Comparison of ENCODE assay signal across 19 cellular contexts in the genomic region with DNA sequence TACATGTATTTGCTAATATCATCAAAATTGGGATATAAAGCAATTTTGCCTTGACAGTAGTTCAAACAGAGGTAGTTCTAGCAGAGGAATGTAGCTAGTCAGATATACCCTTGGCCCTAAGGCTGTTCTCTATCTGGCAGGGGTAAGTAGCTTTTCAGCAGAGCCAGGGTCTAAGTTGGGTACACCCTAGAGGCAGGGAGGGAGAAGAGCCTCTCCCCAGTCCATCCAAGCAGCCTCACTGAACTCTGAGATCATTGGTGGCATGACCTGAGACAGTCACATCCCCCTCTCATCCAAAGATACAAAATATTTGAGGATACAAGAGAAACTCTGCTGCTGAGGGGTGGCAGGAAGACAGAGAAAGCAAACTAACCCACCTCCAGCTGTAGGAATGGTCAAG.
DNase-seq lines count a peak whose midpoint lies in the region; ATAC-seq and TF ChIP-seq lines count a peak whose summit lies in the region.
"Had no signal": no experiment of that assay in that cellular context is flagged by ENCODE, and none has a peak within 500 bp of the region (broad histone marks: within the 10 kb centered on the region; RNA-seq: fewer than 3 reads in every experiment).

No MANE protein-coding gene starts in this region.

- H3K9me3 ChIP-seq in WERI-Rb-1 (ENCODE audit: severe bottlenecking): no peaks in the 10 kb centered on the region

- DNase-seq in NCI-H82 (lab: John Stamatoyannopoulos, UW) (peak; percentile 9), NCI-H82 treated with DMSO at 0.1 percent for 48 hours (lab: John Stamatoyannopoulos, UW; ENCODE audit: unreplicated experiment) (no peak), WERI-Rb-1 (no peak), iPS-NIHi7 (ENCODE audit: extremely low spot score) (peak; percentile 44), NCI-H524 (lab: John Stamatoyannopoulos, UW) (no peak), T-helper 9 cell (no peak), NCI-H2196 treated with DMSO at 0.1 percent for 48 hours (lab: John Stamatoyannopoulos, UW; ENCODE audit: unreplicated experiment) (no peak)
- DNase-seq: DMS79 treated with DMSO at 0.1 percent for 48 hours, NCI-H1092, NCI-H1436 treated with DMSO at 0.1 percent for 48 hours, NCI-H2029, NCI-H2171 treated with DMSO at 0.1 percent for 48 hours, NCI-H446 treated with DMSO at 0.1 percent for 48 hours, SIG-M5, T-helper 1 cell had no signal

- peak; percentile 19; the same call in 1 of the 2 replicates for TF ChIP-seq CTCF in WERI-Rb-1 (IDR thresholded peaks at IDR 0.05; ENCODE audit: low read depth, low read length)

- no peak overlapping the region for H3K27ac ChIP-seq in WERI-Rb-1
- H3K27ac ChIP-seq: 22Rv1, KMS-11, RWPE1 had no signal

- no peak overlapping the region for H3K4me3 ChIP-seq in WERI-Rb-1 (ENCODE audit: low read depth, low read length)

- ATAC-seq in GM21367 (IDR thresholded peaks at IDR 0.05; ENCODE audit: unreplicated experiment): no peak

- H3K36me3 ChIP-seq in WERI-Rb-1: no peaks in the 10 kb centered on the region

- H3K27me3 ChIP-seq in WERI-Rb-1 (ENCODE audit: insufficient read depth, low read depth, severe bottlenecking): no peaks in the 10 kb centered on the region

Comparison
In these comparisons a context has a peak if more than half of its experiments do, and no peak if none do; other contexts are left out.
1. DNase-seq: peak in NCI-H82 (single experiment) and iPS-NIHi7 (single experiment); none in NCI-H82 treated with DMSO at 0.1 percent for 48 hours (single experiment), WERI-Rb-1 (single experiment), NCI-H524 (0 of 2), T-helper 9 cell (single experiment) and NCI-H2196 treated with DMSO at 0.1 percent for 48 hours (single experiment).